Comparison of ENCODE assay signal across 29 cellular contexts in genomic region chr20:61411743-61412142, GRCh38.
"Had no signal": no experiment of that assay in that cellular context is flagged by ENCODE, and none has a peak within 500 bp of the region (broad histone marks: within the 10 kb centered on the region; RNA-seq: fewer than 3 reads in every experiment).

No MANE protein-coding gene starts in this region.

- H3K27ac ChIP-seq: ovary, parathyroid adenoma, psoas muscle, right lobe of liver, sigmoid colon, suprapubic skin, testis, tibial artery, transverse colon, vagina had no signal

- H3K4me1 ChIP-seq: parathyroid adenoma, psoas muscle, right lobe of liver, sigmoid colon, suprapubic skin, tibial artery, transverse colon, vagina had no signal

- DNase-seq: naive B cell; nephron progenitor cell; occipital lobe; ovary; psoas muscle; right cardiac atrium; right lobe of liver; sigmoid colon; small intestine; stimulated activated CD4-positive, alpha-beta T cell treated with anti-CD3 and anti-CD28 coated beads, Interleukin-15, amount 100 ng/mL, for 24 hours; stimulated activated CD4-positive, alpha-beta T cell treated with anti-CD3 and anti-CD28 coated beads, Interleukin-2, amount 100 ng/mL, for 24 hours; stimulated activated CD4-positive, alpha-beta T cell treated with anti-CD3 and anti-CD28 coated beads, Interleukin-2, amount 100 ng/mL, for 48 hours; stimulated activated CD4-positive, alpha-beta T cell treated with anti-CD3 and anti-CD28 coated beads, Interleukin-4, amount 100 ng/mL, for 24 hours; stimulated activated naive CD4-positive, alpha-beta T cell; stimulated activated naive CD8-positive, alpha-beta T cell treated with anti-CD3 and anti-CD28 coated beads, Interleukin-15, amount 100 ng/mL, for 72 hours; stimulated activated naive CD8-positive, alpha-beta T cell treated with anti-CD3 and anti-CD28 coated beads, Interleukin-15, Interleukin-2, amounts not matched to agents 100 U/mL and 50 U/mL, for 24 hours; substantia nigra; testis; tibial artery; transverse colon had no signal

- H2AFZ ChIP-seq: parathyroid adenoma had no signal

- FAIRE-seq: small intestine, urothelium cell line had no signal

- H3K9me3 ChIP-seq: ovary, psoas muscle, right lobe of liver, testis, transverse colon, vagina had no signal

- H3K27me3 Mint-ChIP-seq: naive B cell; progenitor cell of endocrine pancreas; stimulated activated memory B cell treated with anti-CD40 and anti-IgM and Interleukin-4, amounts not matched to agents 10 μg/mL and 1 μg/mL and 100 μg/mL, for 72 hours; stimulated activated naive CD8-positive, alpha-beta T cell treated with anti-CD3 and anti-CD28 coated beads, Interleukin-15, amount 100 ng/mL, for 72 hours had no signal

- H3K4me3 ChIP-seq: ovary, psoas muscle, right lobe of liver, sigmoid colon, suprapubic skin, testis, tibial artery, transverse colon, vagina had no signal

- H3K4me1 Mint-ChIP-seq: nephron progenitor cell; stimulated activated memory B cell treated with anti-CD40 and anti-IgM and Interleukin-4, amounts not matched to agents 10 μg/mL and 1 μg/mL and 100 μg/mL, for 72 hours; stimulated activated naive CD8-positive, alpha-beta T cell treated with anti-CD3 and anti-CD28 coated beads, Interleukin-15, amount 100 ng/mL, for 72 hours had no signal

- H3K36me3 ChIP-seq: ovary, right lobe of liver, sigmoid colon, suprapubic skin, tibial artery, transverse colon, vagina had no signal

- H3K9ac ChIP-seq: parathyroid adenoma had no signal

- H3K79me2 ChIP-seq: parathyroid adenoma had no signal

- H3K4me3 Mint-ChIP-seq: naive B cell; natural killer cell treated with Interleukin-12 subunit alpha and Interleukin-12 subunit beta and Interleukin-15 and Interleukin-18, amount 100 ng/mL, for 72 hours; nephron progenitor cell; neural crest cell; stimulated activated memory B cell treated with anti-CD40 and anti-IgM and Interleukin-4, amounts not matched to agents 10 μg/mL and 1 μg/mL and 100 μg/mL, for 72 hours; stimulated activated naive CD8-positive, alpha-beta T cell treated with anti-CD3 and anti-CD28 coated beads, Interleukin-15, amount 100 ng/mL, for 72 hours; type B pancreatic cell had no signal

- H3K27me3 ChIP-seq: ovary, right lobe of liver, suprapubic skin, testis, tibial artery, transverse colon, vagina had no signal

- H3K27ac Mint-ChIP-seq: naive B cell; natural killer cell treated with Interleukin-12 subunit alpha and Interleukin-12 subunit beta and Interleukin-15 and Interleukin-18, amount 100 ng/mL, for 72 hours; nephron progenitor cell; progenitor cell of endocrine pancreas; stimulated activated memory B cell treated with anti-CD40 and anti-IgM and Interleukin-4, amounts not matched to agents 10 μg/mL and 1 μg/mL and 100 μg/mL, for 72 hours; stimulated activated naive CD8-positive, alpha-beta T cell treated with anti-CD3 and anti-CD28 coated beads, Interleukin-15, amount 100 ng/mL, for 72 hours; type B pancreatic cell had no signal

- ATAC-seq: psoas muscle; right cardiac atrium; right lobe of liver; stimulated activated memory B cell treated with anti-CD40 and anti-IgM and Interleukin-4, amounts not matched to agents 10 μg/mL and 1 μg/mL and 100 μg/mL, for 72 hours; stimulated activated naive CD8-positive, alpha-beta T cell treated with anti-CD3 and anti-CD28 coated beads, Interleukin-15, amount 100 ng/mL, for 72 hours; stimulated activated naive CD8-positive, alpha-beta T cell treated with anti-CD3 and anti-CD28 coated beads, Interleukin-15, Interleukin-2, amounts not matched to agents 100 U/mL and 50 U/mL, for 24 hours had no signal

- H3K36me3 Mint-ChIP-seq: natural killer cell treated with Interleukin-12 subunit alpha and Interleukin-12 subunit beta and Interleukin-15 and Interleukin-18, amount 100 ng/mL, for 72 hours; stimulated activated memory B cell treated with anti-CD40 and anti-IgM and Interleukin-4, amounts not matched to agents 10 μg/mL and 1 μg/mL and 100 μg/mL, for 72 hours had no signal
